ENCODE assay signal across 2 cellular contexts in the genomic region with DNA sequence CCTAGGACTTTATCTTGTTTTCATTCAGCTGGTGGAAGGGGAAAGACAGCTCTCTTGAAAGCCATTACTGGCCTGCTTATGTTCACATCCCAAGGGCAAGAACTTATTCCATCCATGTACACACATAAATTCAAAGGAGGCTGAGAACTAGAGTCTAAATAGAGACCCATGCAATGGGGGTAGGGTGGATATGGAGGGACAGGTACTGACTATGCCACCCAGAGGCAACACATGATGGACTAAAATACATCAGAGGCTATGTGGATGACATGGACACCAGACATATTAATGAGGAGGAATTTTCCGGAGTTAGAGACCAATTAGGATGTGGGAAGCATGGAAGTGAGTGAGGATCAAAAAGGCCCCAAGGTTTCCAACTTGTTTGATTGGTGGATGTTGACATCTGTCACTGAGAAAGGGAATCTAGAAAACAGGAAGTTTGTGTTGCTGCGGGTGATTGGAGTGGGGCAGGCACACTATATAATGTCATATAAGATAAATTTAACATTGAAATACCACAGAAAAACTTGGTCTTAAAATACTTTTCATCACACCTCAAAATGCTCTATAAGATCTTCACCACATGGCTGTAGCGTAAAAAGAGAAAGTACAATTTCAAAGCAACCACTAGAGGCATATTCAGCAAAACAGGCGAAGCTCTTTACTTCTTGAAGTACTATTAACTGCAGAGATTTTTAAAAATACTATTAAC.
TF ChIP-seq lines count a peak whose summit lies in the region.

No MANE protein-coding gene starts in this region.

TF ChIP-seq in HepG2, 621 proteins besides CTCF, POLR2A, EP300 and RAD21:
- TF ChIP-seq HMG20A (CRISPR knock-in tag; IDR thresholded peaks at IDR 0.05; ENCODE audit: borderline replicate concordance): no peak
- no peak for TF ChIP-seq ZFP36 (IDR thresholded peaks at IDR 0.05; ENCODE audit: borderline replicate concordance, low read depth, low read length, partially characterized antibody)
TF ChIP-seq in HepG2: peak in this region for 0.

TF ChIP-seq in IMR-90, 13 proteins besides CTCF, POLR2A, EP300 and RAD21 (continued from another document):
- TF ChIP-seq MAFK (IDR thresholded peaks at IDR 0.05; ENCODE audit: low read depth, low read length) (no peak), MXI1 (IDR thresholded peaks at IDR 0.05; ENCODE audit: borderline replicate concordance, low read depth, low read length) (no peak), CHD1 (IDR thresholded peaks at IDR 0.05; ENCODE audit: low read depth, low read length) (no peak), NFE2L2 (IDR thresholded peaks at IDR 0.05; ENCODE audit: low read depth, low read length) (no peak), MAZ (IDR thresholded peaks at IDR 0.05; ENCODE audit: borderline replicate concordance, low read depth, low read length) (no peak)
- TF ChIP-seq, protein P1, sequence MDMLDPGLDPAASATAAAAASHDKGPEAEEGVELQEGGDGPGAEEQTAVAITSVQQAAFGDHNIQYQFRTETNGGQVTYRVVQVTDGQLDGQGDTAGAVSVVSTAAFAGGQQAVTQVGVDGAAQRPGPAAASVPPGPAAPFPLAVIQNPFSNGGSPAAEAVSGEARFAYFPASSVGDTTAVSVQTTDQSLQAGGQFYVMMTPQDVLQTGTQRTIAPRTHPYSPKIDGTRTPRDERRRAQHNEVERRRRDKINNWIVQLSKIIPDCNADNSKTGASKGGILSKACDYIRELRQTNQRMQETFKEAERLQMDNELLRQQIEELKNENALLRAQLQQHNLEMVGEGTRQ (IDR thresholded peaks at IDR 0.05; ENCODE audit: low read depth, low read length): no peak
